In the genomic region with DNA sequence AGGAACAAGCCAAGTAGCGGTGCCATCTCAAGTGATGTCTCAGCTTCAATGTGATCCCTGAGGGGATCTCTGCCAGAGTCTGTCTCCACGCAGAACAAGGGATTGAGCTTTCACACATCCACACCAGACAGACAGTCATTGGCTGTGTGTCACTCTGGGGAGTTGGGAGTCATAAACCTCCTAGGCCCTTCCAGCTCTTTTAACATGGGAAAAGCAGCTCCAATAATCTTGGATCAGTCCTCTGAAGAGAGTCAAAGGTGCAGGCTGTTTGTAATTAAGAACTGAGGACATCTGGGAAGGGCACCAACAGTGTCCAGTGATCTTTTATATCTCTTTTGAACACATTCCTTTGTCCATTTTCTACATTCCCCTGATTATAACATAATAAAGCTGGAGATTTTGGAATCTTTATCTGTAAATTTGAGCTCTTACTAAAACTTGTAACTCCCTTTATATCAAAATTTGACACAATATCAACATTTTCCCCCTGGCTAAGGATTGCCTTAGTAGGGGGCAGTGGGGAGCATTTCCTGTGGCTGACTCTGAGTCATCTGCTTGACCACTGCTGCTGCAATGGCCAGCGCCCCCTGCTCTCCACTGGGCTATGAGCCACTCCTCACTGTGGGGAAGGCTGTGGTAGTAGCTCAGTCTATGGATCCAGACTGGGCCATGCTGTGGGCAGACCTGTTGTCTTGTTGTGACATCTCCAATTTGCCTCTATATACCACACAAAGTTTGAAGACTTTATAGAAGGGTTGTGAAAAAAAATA, we compare ENCODE assay signal across 17 cellular contexts.
A peak's percentile ranks its signal among the peaks of the same experiment; 100 is the strongest.
DNase-seq lines count a peak whose midpoint lies in the region; ATAC-seq and TF ChIP-seq lines count a peak whose summit lies in the region.
"Had no signal": no experiment of that assay in that cellular context is flagged by ENCODE, and none has a peak within 500 bp of the region (broad histone marks: within the 10 kb centered on the region; RNA-seq: fewer than 3 reads in every experiment).

No MANE protein-coding gene starts in this region.

- H3K9me3 Mint-ChIP-seq in osteocyte (ENCODE audit: unreplicated experiment), result no peaks in the 10 kb centered on the region
- H3K9me3 Mint-ChIP-seq in activated T-helper 2 cell treated with anti-CD3 and anti-CD28 coated beads, Interferon-gamma antibody, Interleukin-2, Interleukin-4, amounts not matched to agents 10 μg/mL and 5 μg/mL and 100 μg/mL, durations not matched to agents 14 hours and 24 hours and 36 hours, result no peaks in the 10 kb centered on the region
- H3K9me3 Mint-ChIP-seq in activated T-helper 17 cell treated with anti-CD3 and anti-CD28 coated beads, Interleukin-2, amount 50 U/mL, for 72 hours, result peaks cover 11% of the 10 kb centered on the region
- H3K9me3 Mint-ChIP-seq: activated CD4-positive, alpha-beta T cell treated with anti-CD3 and anti-CD28 coated beads, Interleukin-2, amount 10 ng/mL, durations not matched to agents 7 days and 5 days; stimulated activated memory B cell treated with anti-CD40 and anti-IgM and Interleukin-4, amounts not matched to agents 10 μg/mL and 1 μg/mL and 100 μg/mL, for 72 hours had no signal

- peak overlapping the region; percentile 2 for H3K27ac ChIP-seq in left ventricle myocardium inferior (replicated peaks)
- no peak overlapping the region for H3K27ac ChIP-seq in substantia nigra (ENCODE audit: low read depth, low read length, poor library complexity, severe bottlenecking)

- peak overlapping the region; percentile 77 for H3K27ac Mint-ChIP-seq in osteocyte (ENCODE audit: unreplicated experiment)
- H3K27ac Mint-ChIP-seq in activated T-helper 2 cell treated with anti-CD3 and anti-CD28 coated beads, Interferon-gamma antibody, Interleukin-2, Interleukin-4, amounts not matched to agents 10 μg/mL and 5 μg/mL and 100 μg/mL, durations not matched to agents 14 hours and 24 hours and 36 hours, result no peak overlapping the region
- no peak overlapping the region for H3K27ac Mint-ChIP-seq in activated T-helper 17 cell treated with anti-CD3 and anti-CD28 coated beads, Interleukin-2, amount 50 U/mL, for 72 hours
- H3K27ac Mint-ChIP-seq: activated CD4-positive, alpha-beta T cell treated with anti-CD3 and anti-CD28 coated beads, Interleukin-2, amount 10 ng/mL, durations not matched to agents 7 days and 5 days; stimulated activated memory B cell treated with anti-CD40 and anti-IgM and Interleukin-4, amounts not matched to agents 10 μg/mL and 1 μg/mL and 100 μg/mL, for 72 hours had no signal

- DNase-seq in Right ventricle myocardium superior (peak; percentile 49), cardiac septum (ENCODE audit: low spot score) (no peak), left ventricle myocardium inferior (no peak), osteocyte (ENCODE audit: extremely low spot score, unreplicated experiment) (no peak), substantia nigra (lab: John Stamatoyannopoulos, UW) (no peak)
- DNase-seq in activated T-helper 2 cell treated with anti-CD3 and anti-CD28 coated beads, Interferon-gamma antibody, Interleukin-2, Interleukin-4, amounts not matched to agents 10 μg/mL and 5 μg/mL and 100 μg/mL, durations not matched to agents 14 hours and 24 hours and 36 hours (ENCODE audit: low spot score), result no peak
- DNase-seq in activated CD4-positive, CD25-positive, alpha-beta regulatory T cell treated with anti-CD3 and anti-CD28 coated beads, Interleukin-2, amount 50 U/mL, for 72 hours, result no peak
- DNase-seq: 8988T; activated CD4-positive, alpha-beta T cell treated with anti-CD3 and anti-CD28 coated beads, Interleukin-2, amount 10 ng/mL, durations not matched to agents 7 days and 5 days; activated CD8-positive, alpha-beta memory T cell treated with anti-CD3 and anti-CD28 coated beads, Interleukin-2, amount 50 U/mL, for 48 hours; Calu3; NCI-H1105 treated with DMSO at 0.1 percent for 48 hours; NCI-H2107; NCI-H526 had no signal

- intact Hi-C loops in Right ventricle myocardium superior (cut with DNase I), result no loop called here
- intact Hi-C loops in cardiac septum (cut with DNase I), result no loop called here
- intact Hi-C loops in left ventricle myocardium inferior (cut with micrococcal nuclease), result no loop called here
- intact Hi-C loops in activated T-helper 2 cell treated with anti-CD3 and anti-CD28 coated beads, Interferon-gamma antibody, Interleukin-2, Interleukin-4, amounts not matched to agents 10 μg/mL and 5 μg/mL and 100 μg/mL, durations not matched to agents 14 hours and 24 hours and 36 hours (cut with micrococcal nuclease), result no loop called here

- no peaks in the 10 kb centered on the region for H3K4me1 ChIP-seq in left ventricle myocardium inferior

- H3K36me3 Mint-ChIP-seq in osteocyte (ENCODE audit: unreplicated experiment), result no peaks in the 10 kb centered on the region
- H3K36me3 Mint-ChIP-seq in activated T-helper 2 cell treated with anti-CD3 and anti-CD28 coated beads, Interferon-gamma antibody, Interleukin-2, Interleukin-4, amounts not matched to agents 10 μg/mL and 5 μg/mL and 100 μg/mL, durations not matched to agents 14 hours and 24 hours and 36 hours (ENCODE audit: low read depth), result no peaks in the 10 kb centered on the region
- H3K36me3 Mint-ChIP-seq in activated T-helper 17 cell treated with anti-CD3 and anti-CD28 coated beads, Interleukin-2, amount 50 U/mL, for 72 hours (ENCODE audit: low read depth), result no peaks in the 10 kb centered on the region
- H3K36me3 Mint-ChIP-seq: stimulated activated memory B cell treated with anti-CD40 and anti-IgM and Interleukin-4, amounts not matched to agents 10 μg/mL and 1 μg/mL and 100 μg/mL, for 72 hours had no signal

- no peaks in the 10 kb centered on the region for H3K36me3 ChIP-seq in left ventricle myocardium inferior
- H3K36me3 ChIP-seq: tibial nerve had no signal

- H3K4me3 Mint-ChIP-seq in osteocyte (ENCODE audit: unreplicated experiment), result no peak overlapping the region
- H3K4me3 Mint-ChIP-seq in activated T-helper 2 cell treated with anti-CD3 and anti-CD28 coated beads, Interferon-gamma antibody, Interleukin-2, Interleukin-4, amounts not matched to agents 10 μg/mL and 5 μg/mL and 100 μg/mL, durations not matched to agents 14 hours and 24 hours and 36 hours (ENCODE audit: low read depth), result no peak overlapping the region
- H3K4me3 Mint-ChIP-seq in activated T-helper 17 cell treated with anti-CD3 and anti-CD28 coated beads, Interleukin-2, amount 50 U/mL, for 72 hours, result no peak overlapping the region
- H3K4me3 Mint-ChIP-seq: activated CD4-positive, alpha-beta T cell treated with anti-CD3 and anti-CD28 coated beads, Interleukin-2, amount 10 ng/mL, durations not matched to agents 7 days and 5 days; stimulated activated memory B cell treated with anti-CD40 and anti-IgM and Interleukin-4, amounts not matched to agents 10 μg/mL and 1 μg/mL and 100 μg/mL, for 72 hours had no signal

- peak; percentile 45 for ATAC-seq in Right ventricle myocardium superior (ENCODE audit: poor library complexity)
- no peak for ATAC-seq in activated T-helper 17 cell treated with anti-CD3 and anti-CD28 coated beads, Interleukin-2, amount 50 U/mL, for 72 hours (replicated peaks)
- ATAC-seq: stimulated activated memory B cell treated with anti-CD40 and anti-IgM and Interleukin-4, amounts not matched to agents 10 μg/mL and 1 μg/mL and 100 μg/mL, for 72 hours had no signal

- no peaks in the 10 kb centered on the region for H3K27me3 ChIP-seq in left ventricle myocardium inferior (ENCODE audit: low read depth)
- H3K27me3 ChIP-seq: tibial nerve had no signal

- TF ChIP-seq CTCF in left ventricle myocardium inferior (IDR thresholded peaks at IDR 0.05; ENCODE audit: borderline replicate concordance), result no peak
- peak; percentile 29 for TF ChIP-seq CTCF in osteocyte (IDR thresholded peaks at IDR 0.05)

- H3K9me3 ChIP-seq in left ventricle myocardium inferior (replicated peaks), result peaks cover 8% of the 10 kb centered on the region

- peaks cover 53% of the 10 kb centered on the region for H3K4me1 Mint-ChIP-seq in osteocyte (ENCODE audit: unreplicated experiment)
- H3K4me1 Mint-ChIP-seq in activated T-helper 2 cell treated with anti-CD3 and anti-CD28 coated beads, Interferon-gamma antibody, Interleukin-2, Interleukin-4, amounts not matched to agents 10 μg/mL and 5 μg/mL and 100 μg/mL, durations not matched to agents 14 hours and 24 hours and 36 hours (ENCODE audit: low read depth), result no peaks in the 10 kb centered on the region
- H3K4me1 Mint-ChIP-seq in activated T-helper 17 cell treated with anti-CD3 and anti-CD28 coated beads, Interleukin-2, amount 50 U/mL, for 72 hours, result no peaks in the 10 kb centered on the region
- H3K4me1 Mint-ChIP-seq: activated CD4-positive, alpha-beta T cell treated with anti-CD3 and anti-CD28 coated beads, Interleukin-2, amount 10 ng/mL, durations not matched to agents 7 days and 5 days; stimulated activated memory B cell treated with anti-CD40 and anti-IgM and Interleukin-4, amounts not matched to agents 10 μg/mL and 1 μg/mL and 100 μg/mL, for 72 hours had no signal

- H3K4me3 ChIP-seq in left ventricle myocardium inferior, result no peak overlapping the region
- H3K4me3 ChIP-seq: tibial nerve had no signal

- no peaks in the 10 kb centered on the region for H3K27me3 Mint-ChIP-seq in osteocyte (ENCODE audit: unreplicated experiment)
- no peaks in the 10 kb centered on the region for H3K27me3 Mint-ChIP-seq in activated T-helper 2 cell treated with anti-CD3 and anti-CD28 coated beads, Interferon-gamma antibody, Interleukin-2, Interleukin-4, amounts not matched to agents 10 μg/mL and 5 μg/mL and 100 μg/mL, durations not matched to agents 14 hours and 24 hours and 36 hours (ENCODE audit: low read depth)
- H3K27me3 Mint-ChIP-seq in activated T-helper 17 cell treated with anti-CD3 and anti-CD28 coated beads, Interleukin-2, amount 50 U/mL, for 72 hours, result no peaks in the 10 kb centered on the region
- H3K27me3 Mint-ChIP-seq: activated CD4-positive, alpha-beta T cell treated with anti-CD3 and anti-CD28 coated beads, Interleukin-2, amount 10 ng/mL, durations not matched to agents 7 days and 5 days; stimulated activated memory B cell treated with anti-CD40 and anti-IgM and Interleukin-4, amounts not matched to agents 10 μg/mL and 1 μg/mL and 100 μg/mL, for 72 hours had no signal
